In genomic region chr9:85108806-85109205, GRCh38 we compare ENCODE assay signal across 15 cellular contexts.
DNase-seq lines count a peak whose midpoint lies in the region; ATAC-seq and TF ChIP-seq lines count a peak whose summit lies in the region.
"Had no signal": no experiment of that assay in that cellular context is flagged by ENCODE, and none has a peak within 500 bp of the region (broad histone marks: within the 10 kb centered on the region; RNA-seq: fewer than 3 reads in every experiment).

No MANE protein-coding gene starts in this region.

- DNase-seq in mammary epithelial cell, result peak; percentile 39
- DNase-seq in breast epithelium (ENCODE audit: low spot score in 2 of 2), result no peak
- DNase-seq in epithelial cell of esophagus (ENCODE audit: low read depth), result peak; percentile 56
- peak; percentile 3 for DNase-seq in osteoblast (ENCODE audit: insufficient read length, low spot score, missing footprints)
- DNase-seq in cerebellar nuclear complex (lab: John Stamatoyannopoulos, UW), result no peak
- no peak for DNase-seq in uterus
- DNase-seq: C1 segment of cervical spinal cord; Calu3; CD4-positive, alpha-beta T cell; DMS 273 treated with DMSO at 0.1 percent for 48 hours; DND-41; GDM1; HCEC 1CT; IMR-90 had no signal

- CTCF ChIA-PET in mammary epithelial cell (lab: Charles Lee; ENCODE audit: low non-redundant PET), result interaction anchor here (0.7 kb wide), 1 partner anchor 684 kb away, joined by 4 read pairs; no protein-coding TSS in a partner anchor

- no peak for TF ChIP-seq POLR2A in breast epithelium (IDR thresholded peaks at IDR 0.05)
- no peak for TF ChIP-seq POLR2A in uterus (IDR thresholded peaks at IDR 0.05)

- no peak for TF ChIP-seq CTCF in mammary epithelial cell (conservative IDR thresholded peaks at IDR 0.05 in 1 of 2, IDR thresholded peaks at IDR 0.05 in 1 of 2; ENCODE audit: extremely low read depth in 1 of 2, insufficient read depth in 1 of 2, low read depth in 1 of 2, low read length in 2 of 2)
- TF ChIP-seq CTCF in breast epithelium (IDR thresholded peaks at IDR 0.05), result no peak
- no peak for TF ChIP-seq CTCF in epithelial cell of esophagus (IDR thresholded peaks at IDR 0.05; ENCODE audit: insufficient read depth, low read depth, low read length, missing control alignments)
- TF ChIP-seq CTCF in osteoblast (IDR thresholded peaks at IDR 0.05; ENCODE audit: extremely low read depth, low read depth, low read length), result no peak
- no peak for TF ChIP-seq CTCF in uterus (IDR thresholded peaks at IDR 0.05)

- in situ Hi-C loops in mammary epithelial cell (cut with MboI; ENCODE audit: low sequenced_read_pairs in 2 of 2), result no loop called here

- H3K4me2 ChIP-seq in mammary epithelial cell (ENCODE audit: insufficient read depth, low read depth, low read length), result no peak overlapping the region
- no peak overlapping the region for H3K4me2 ChIP-seq in osteoblast (ENCODE audit: insufficient read depth, low read length)

- H3K27me3 ChIP-seq in mammary epithelial cell (ENCODE audit: insufficient read depth, low read length), result no peaks in the 10 kb centered on the region
- H3K27me3 ChIP-seq in breast epithelium, result no peaks in the 10 kb centered on the region
- no peaks in the 10 kb centered on the region for H3K27me3 ChIP-seq in osteoblast (ENCODE audit: insufficient read depth, low read length)
- no peaks in the 10 kb centered on the region for H3K27me3 ChIP-seq in uterus

- H3K4me1 ChIP-seq in mammary epithelial cell (ENCODE audit: insufficient read depth, low read length) (no peaks in the 10 kb centered on the region), breast epithelium (no peaks in the 10 kb centered on the region), osteoblast (ENCODE audit: insufficient read depth, low read length) (no peaks in the 10 kb centered on the region), uterus (no peaks in the 10 kb centered on the region)

- H3K79me2 ChIP-seq in mammary epithelial cell (ENCODE audit: insufficient read depth, low read length) (no peaks in the 10 kb centered on the region), osteoblast (ENCODE audit: insufficient read depth, low read length) (no peaks in the 10 kb centered on the region)

- H3K9me3 ChIP-seq in mammary epithelial cell (replicated peaks; ENCODE audit: insufficient read depth, low read length) (no peaks in the 10 kb centered on the region), breast epithelium (no peaks in the 10 kb centered on the region), osteoblast (ENCODE audit: low read depth, low read length) (no peaks in the 10 kb centered on the region), uterus (no peaks in the 10 kb centered on the region)

- H3K36me3 ChIP-seq in mammary epithelial cell (ENCODE audit: insufficient read depth, low read length) (no peaks in the 10 kb centered on the region), breast epithelium (no peaks in the 10 kb centered on the region), osteoblast (ENCODE audit: insufficient read depth, low read length) (no peaks in the 10 kb centered on the region), uterus (no peaks in the 10 kb centered on the region)

- no peak overlapping the region for H3K9ac ChIP-seq in mammary epithelial cell (ENCODE audit: insufficient read depth, low read length)

- dilution Hi-C loops in mammary epithelial cell (cut with HindIII; ENCODE audit: low sequenced_read_pairs), result no loop called here

- no peak for ATAC-seq in HG02610 (IDR thresholded peaks at IDR 0.05; ENCODE audit: unreplicated experiment)

- H2AFZ ChIP-seq in mammary epithelial cell (ENCODE audit: low read depth, low read length) (no peak overlapping the region), osteoblast (ENCODE audit: low read length) (no peak overlapping the region)

- BruUV-seq in mammary epithelial cell (replicated peaks; lab: Mats Ljungman, UMichigan), result no TSS peak

- no peak overlapping the region for H3K27ac ChIP-seq in mammary epithelial cell (ENCODE audit: insufficient read depth, low read depth, low read length)
- no peak overlapping the region for H3K27ac ChIP-seq in breast epithelium
- H3K27ac ChIP-seq in osteoblast (ENCODE audit: low read depth, low read length), result no peak overlapping the region
- no peak overlapping the region for H3K27ac ChIP-seq in uterus

- H3K4me3 ChIP-seq in mammary epithelial cell (replicated peaks in 1 of 3; ENCODE audit: insufficient read depth in 1 of 3, low read depth in 2 of 3, low read length in 3 of 3) (no peak overlapping the region), breast epithelium (no peak overlapping the region), epithelial cell of esophagus (ENCODE audit: low read length) (no peak overlapping the region), osteoblast (ENCODE audit: insufficient read depth, low read length) (no peak overlapping the region), uterus (no peak overlapping the region)

- intact Hi-C loops in mammary epithelial cell (cut with micrococcal nuclease), result loop anchor here (1.0 kb wide), 1 partner anchor 149 kb away; no protein-coding TSS in a partner anchor
- intact Hi-C loops in breast epithelium (cut with DNase I; ENCODE audit: low total_unique reads), result no loop called here
- intact Hi-C loops in uterus (cut with DNase I; ENCODE audit: low total_unique reads), result no loop called here

- H4K20me1 ChIP-seq in mammary epithelial cell (ENCODE audit: insufficient read depth, low read length), result no peaks in the 10 kb centered on the region
- H4K20me1 ChIP-seq in osteoblast (ENCODE audit: insufficient read depth, low read length), result no peaks in the 10 kb centered on the region

Comparison
In these comparisons a context has a peak if more than half of its experiments do, and no peak if none do; other contexts are left out.
1. DNase-seq: peak in mammary epithelial cell (single experiment), epithelial cell of esophagus (single experiment) and osteoblast (single experiment); none in breast epithelium (0 of 2), cerebellar nuclear complex (0 of 2) and uterus (0 of 2).